Comparison of ENCODE assay signal across 17 cellular contexts in genomic region chr18:44590976-44591375, GRCh38.
DNase-seq lines count a peak whose midpoint lies in the region; ATAC-seq and TF ChIP-seq lines count a peak whose summit lies in the region.
"Had no signal": no experiment of that assay in that cellular context is flagged by ENCODE, and none has a peak within 500 bp of the region (broad histone marks: within the 10 kb centered on the region; RNA-seq: fewer than 3 reads in every experiment).

No MANE protein-coding gene starts in this region.

- no peaks in the 10 kb centered on the region for H3K4me1 Mint-ChIP-seq in endothelial cell (ENCODE audit: unreplicated experiment)
- H3K4me1 Mint-ChIP-seq in activated T-cell treated with anti-CD3 and anti-CD28 coated beads, Interleukin-2, amount 50 U/mL, for 4 hours (ENCODE audit: low read depth): no peaks in the 10 kb centered on the region

- no peak for TF ChIP-seq POLR2A in sigmoid colon (IDR thresholded peaks at IDR 0.05)

- TF ChIP-seq CTCF in sigmoid colon (IDR thresholded peaks at IDR 0.05) (no peak), endothelial cell (IDR thresholded peaks at IDR 0.05; ENCODE audit: unreplicated experiment) (no peak)

- H3K27me3 ChIP-seq in sigmoid colon: no peaks in the 10 kb centered on the region

- H3K36me3 ChIP-seq in sigmoid colon: no peaks in the 10 kb centered on the region

- no peaks in the 10 kb centered on the region for H3K9me3 ChIP-seq in sigmoid colon

- peak overlapping the region; percentile 65 to 77 (median 74) for H3K27ac ChIP-seq in sigmoid colon

- TF ChIP-seq EP300 in sigmoid colon (IDR thresholded peaks at IDR 0.05): no peak

- H3K4me1 ChIP-seq in sigmoid colon: peaks cover 0 to 85% (median 66%) of the 10 kb centered on the region in 4 donors

- DNase-seq in AG08395 (ENCODE audit: low spot score): peak; percentile 11
- DNase-seq in astrocyte of the hippocampus (ENCODE audit: low read depth, low spot score): peak; percentile 74
- DNase-seq in fibroblast of the conjunctiva (ENCODE audit: low read depth): peak; percentile 26
- DNase-seq in sigmoid colon: no peak
- no peak for DNase-seq in activated CD8-positive, alpha-beta memory T cell treated with anti-CD3 and anti-CD28 coated beads, Interleukin-2, amount 50 U/mL, for 48 hours
- DNase-seq in globus pallidus (ENCODE audit: low spot score): no peak
- DNase-seq in endothelial cell (ENCODE audit: low spot score): no peak
- no peak for DNase-seq in activated T-cell treated with anti-CD3 and anti-CD28 coated beads, Interleukin-2, amount 50 U/mL, for 4 hours
- DNase-seq: C1 segment of cervical spinal cord, DND-41, GOT3, KG1, NCI-H1048, NCI-H2081 treated with DMSO at 0.1 percent for 48 hours, NCI-H510A treated with DMSO at 0.1 percent for 48 hours, PC-3 had no signal

- no peaks in the 10 kb centered on the region for H3K36me3 Mint-ChIP-seq in endothelial cell (ENCODE audit: low read depth, unreplicated experiment)
- no peaks in the 10 kb centered on the region for H3K36me3 Mint-ChIP-seq in activated T-cell treated with anti-CD3 and anti-CD28 coated beads, Interleukin-2, amount 50 U/mL, for 4 hours (ENCODE audit: insufficient read depth)

- ATAC-seq in activated T-cell treated with anti-CD3 and anti-CD28 coated beads, Interleukin-2, amount 50 U/mL, for 4 hours: no peak
- ATAC-seq: GM12878, PC-3 had no signal

- intact Hi-C loops in sigmoid colon (cut with DNase I): loop anchor here (5.0 kb wide), 1 partner anchor 86 kb away; no protein-coding TSS in a partner anchor

- no peak overlapping the region for H3K4me3 Mint-ChIP-seq in endothelial cell (ENCODE audit: unreplicated experiment)
- H3K4me3 Mint-ChIP-seq in activated T-cell treated with anti-CD3 and anti-CD28 coated beads, Interleukin-2, amount 50 U/mL, for 4 hours: no peak overlapping the region

- no peak overlapping the region for H3K4me3 ChIP-seq in sigmoid colon
- H3K4me3 ChIP-seq: GM12878 had no signal

- no peak overlapping the region for H3K27ac Mint-ChIP-seq in endothelial cell (ENCODE audit: unreplicated experiment)

- H3K27me3 Mint-ChIP-seq in endothelial cell (ENCODE audit: unreplicated experiment): no peaks in the 10 kb centered on the region
- peaks cover 11% of the 10 kb centered on the region for H3K27me3 Mint-ChIP-seq in activated T-cell treated with anti-CD3 and anti-CD28 coated beads, Interleukin-2, amount 50 U/mL, for 4 hours (ENCODE audit: low read depth)

- H3K9me3 Mint-ChIP-seq in endothelial cell (ENCODE audit: unreplicated experiment): no peaks in the 10 kb centered on the region
- H3K9me3 Mint-ChIP-seq in activated T-cell treated with anti-CD3 and anti-CD28 coated beads, Interleukin-2, amount 50 U/mL, for 4 hours: no peaks in the 10 kb centered on the region

Comparison
In these comparisons a context has a peak if more than half of its experiments do, and no peak if none do; other contexts are left out.
1. DNase-seq: peak in AG08395 (single experiment), astrocyte of the hippocampus (single experiment) and fibroblast of the conjunctiva (single experiment); none in sigmoid colon (single experiment), activated CD8-positive, alpha-beta memory T cell treated with anti-CD3 and anti-CD28 coated beads, Interleukin-2, amount 50 U/mL, for 48 hours (single experiment), globus pallidus (single experiment), endothelial cell (single experiment) and activated T-cell treated with anti-CD3 and anti-CD28 coated beads, Interleukin-2, amount 50 U/mL, for 4 hours (single experiment).